12 cellular contexts compared by ENCODE assay signal in genomic region chr3:156750874-156751245, GRCh38.
DNase-seq lines count a peak whose midpoint lies in the region; ATAC-seq, FAIRE-seq and TF ChIP-seq lines count a peak whose summit lies in the region.
"Had no signal": no experiment of that assay in that cellular context is flagged by ENCODE, and none has a peak within 500 bp of the region (broad histone marks: within the 10 kb centered on the region; RNA-seq: fewer than 3 reads in every experiment).

No MANE protein-coding gene starts in this region.

- H4K20me1 ChIP-seq in HepG2 (ENCODE audit: insufficient read depth, low read length): no peaks in the 10 kb centered on the region
- H4K20me1 ChIP-seq in astrocyte (ENCODE audit: insufficient read depth, low read length): no peaks in the 10 kb centered on the region

- FAIRE-seq in HepG2 (lab: Jason Lieb, UNC): no peak
- no peak for FAIRE-seq in astrocyte (lab: Jason Lieb, UNC)
- FAIRE-seq: colon had no signal

- no peak overlapping the region for H3K27ac ChIP-seq in HepG2 (ENCODE audit: extremely low read length, insufficient read depth, low read length)
- no peak overlapping the region for H3K27ac ChIP-seq in right lobe of liver
- H3K27ac ChIP-seq in astrocyte (ENCODE audit: low read depth, low read length): peak overlapping the region; percentile 92
- H3K27ac ChIP-seq in iPS-20b (ENCODE audit: low read length): peak overlapping the region; percentile 18
- H3K27ac ChIP-seq in vagina: peak overlapping the region; percentile 57
- H3K27ac ChIP-seq in CD4-positive, alpha-beta T cell (ENCODE audit: low read depth, low read length): no peak overlapping the region

- H3K4me1 ChIP-seq in HepG2 (ENCODE audit: insufficient read depth, low read length) (peaks cover 25% of the 10 kb centered on the region), right lobe of liver (no peaks in the 10 kb centered on the region), astrocyte (ENCODE audit: insufficient read depth, low read length) (peaks cover 29% of the 10 kb centered on the region), iPS-20b (ENCODE audit: insufficient read depth, low read length) (peaks cover 27% of the 10 kb centered on the region; the same call in 1 of the 2 replicates), vagina (peaks cover 23% of the 10 kb centered on the region)

- TF ChIP-seq EP300 in HepG2 (IDR thresholded peaks at IDR 0.05; ENCODE audit: low read depth in 2 of 2, low read length in 2 of 2) (no peak), HepG2 (CRISPR knock-in tag; IDR thresholded peaks at IDR 0.05; ENCODE audit: borderline replicate concordance) (no peak)

- intact Hi-C loops in HepG2 (cut with micrococcal nuclease; ENCODE audit: unreplicated experiment) (no loop called here), right lobe of liver (cut with DNase I) (no loop called here), vagina (cut with DNase I) (no loop called here)
- intact Hi-C loops in CD4-positive, alpha-beta T cell (cut with DNase I, micrococcal nuclease): no loop called here

- no peak for TF ChIP-seq RAD21 in HepG2 (CRISPR knock-in tag; IDR thresholded peaks at IDR 0.05)

- CTCF ChIA-PET in HepG2 (lab: Yijun Ruan, JAX; ENCODE audit: low intra/inter-chr PET ratio, low total read pairs): no interaction called here
- CTCF ChIA-PET in CD4-positive, alpha-beta T cell (lab: Charles Lee): interaction anchor here (0.7 kb wide), 1 partner anchor 376 kb away, joined by 3 read pairs; no protein-coding TSS in a partner anchor

- H2AFZ ChIP-seq in HepG2 (ENCODE audit: low read length) (no peak overlapping the region), astrocyte (ENCODE audit: low read depth, low read length) (peak overlapping the region; percentile 74)

- H3K4me2 ChIP-seq in HepG2 (ENCODE audit: low read depth, low read length) (peak overlapping the region; percentile 55; the same call in 1 of the 2 replicates), astrocyte (ENCODE audit: low read length) (peak overlapping the region; percentile 83)

- POLR2A ChIA-PET in HepG2 (lab: Yijun Ruan, JAX): no interaction called here
- POLR2A ChIA-PET in CD4-positive, alpha-beta T cell (lab: Charles Lee): no interaction called here

- no peaks in the 10 kb centered on the region for H3K27me3 Mint-ChIP-seq in astrocyte (ENCODE audit: low read depth, unreplicated experiment)
- peaks cover 22% of the 10 kb centered on the region for H3K27me3 Mint-ChIP-seq in CD4-positive, alpha-beta T cell

- H3K9ac ChIP-seq in HepG2 (ENCODE audit: insufficient read depth, low read depth, low read length) (no peak overlapping the region), astrocyte (ENCODE audit: low read length) (peak overlapping the region; percentile 83), iPS-20b (ENCODE audit: low read depth, low read length) (peak overlapping the region; percentile 32; the same call in 1 of the 2 replicates)

- no peaks in the 10 kb centered on the region for H3K79me2 ChIP-seq in HepG2 (ENCODE audit: insufficient read depth, low read length)
- no peaks in the 10 kb centered on the region for H3K79me2 ChIP-seq in astrocyte (ENCODE audit: insufficient read depth, low read length)

- H3K4me1 Mint-ChIP-seq in astrocyte (ENCODE audit: low read depth, unreplicated experiment): peaks cover 33% of the 10 kb centered on the region
- no peaks in the 10 kb centered on the region for H3K4me1 Mint-ChIP-seq in CD4-positive, alpha-beta T cell (ENCODE audit: low read depth)

- H3K36me3 ChIP-seq in HepG2 (replicated peaks in 1 of 2; ENCODE audit: control insufficient read depth in 1 of 2, insufficient read depth in 2 of 2, low read length in 2 of 2) (no peaks in the 10 kb centered on the region), right lobe of liver (no peaks in the 10 kb centered on the region), astrocyte (ENCODE audit: insufficient read depth, low read length) (no peaks in the 10 kb centered on the region), iPS-20b (ENCODE audit: insufficient read depth, low read depth, low read length) (no peaks in the 10 kb centered on the region), vagina (no peaks in the 10 kb centered on the region)

- H3K27me3 ChIP-seq in HepG2 (ENCODE audit: control insufficient read depth in 1 of 2, insufficient read depth in 2 of 2, low read length in 2 of 2): no peaks in the 10 kb centered on the region
- H3K27me3 ChIP-seq in right lobe of liver: no peaks in the 10 kb centered on the region
- H3K27me3 ChIP-seq in astrocyte (ENCODE audit: insufficient read depth, low read length): no peaks in the 10 kb centered on the region
- no peaks in the 10 kb centered on the region for H3K27me3 ChIP-seq in iPS-20b (ENCODE audit: insufficient read depth, low read length)
- no peaks in the 10 kb centered on the region for H3K27me3 ChIP-seq in vagina
- no peaks in the 10 kb centered on the region for H3K27me3 ChIP-seq in CD4-positive, alpha-beta T cell (ENCODE audit: control insufficient read depth, insufficient read depth, low read length)

- in situ Hi-C loops in HepG2 (cut with HindIII; ENCODE audit: extremely low pct_ligation_motif_present, low pct_unique_long_range_greater_than_20kb): no loop called here

- peak overlapping the region; percentile 98 for H3K27ac Mint-ChIP-seq in astrocyte (ENCODE audit: unreplicated experiment)
- H3K27ac Mint-ChIP-seq in CD4-positive, alpha-beta T cell: no peak overlapping the region
- H3K27ac Mint-ChIP-seq: activated T-cell treated with anti-CD3 and anti-CD28 coated beads, Interleukin-2, amount 50 U/mL, for 72 hours had no signal

- no peak overlapping the region for H3K4me3 Mint-ChIP-seq in astrocyte (ENCODE audit: unreplicated experiment)
- no peak overlapping the region for H3K4me3 Mint-ChIP-seq in CD4-positive, alpha-beta T cell
- H3K4me3 Mint-ChIP-seq: activated T-cell treated with anti-CD3 and anti-CD28 coated beads, Interleukin-2, amount 50 U/mL, for 72 hours had no signal

- H3K36me3 Mint-ChIP-seq in astrocyte (ENCODE audit: low read depth, unreplicated experiment): peaks cover 5% of the 10 kb centered on the region
- no peaks in the 10 kb centered on the region for H3K36me3 Mint-ChIP-seq in CD4-positive, alpha-beta T cell (ENCODE audit: low read depth)

- H3K9me3 ChIP-seq in HepG2 (ENCODE audit: low read length) (peaks cover 12% of the 10 kb centered on the region; the same call in 1 of the 2 replicates), right lobe of liver (no peaks in the 10 kb centered on the region), astrocyte (ENCODE audit: insufficient read depth, low read depth, low read length) (peaks cover 4% of the 10 kb centered on the region), iPS-20b (ENCODE audit: insufficient read depth, low read depth, low read length) (no peaks in the 10 kb centered on the region), vagina (no peaks in the 10 kb centered on the region)
- H3K9me3 ChIP-seq in CD4-positive, alpha-beta T cell (ENCODE audit: control insufficient read depth, low read length): no peaks in the 10 kb centered on the region

- peaks cover 6% of the 10 kb centered on the region for H3K9me3 Mint-ChIP-seq in astrocyte (ENCODE audit: unreplicated experiment)
- H3K9me3 Mint-ChIP-seq in CD4-positive, alpha-beta T cell: no peaks in the 10 kb centered on the region

- BruUV-seq in HepG2 (replicated peaks; lab: Mats Ljungman, UMichigan): no TSS peak

- TF ChIP-seq CTCF in HepG2 (CRISPR knock-in tag; IDR thresholded peaks at IDR 0.05) (no peak), right lobe of liver (IDR thresholded peaks at IDR 0.05) (no peak), astrocyte (IDR thresholded peaks at IDR 0.05; ENCODE audit: insufficient read depth, low read depth, low read length) (no peak), vagina (IDR thresholded peaks at IDR 0.05) (no peak)
- TF ChIP-seq CTCF in CD4-positive, alpha-beta T cell (IDR thresholded peaks at IDR 0.05): no peak

- DNase-seq in HepG2 (ENCODE audit: low spot score) (no peak), right lobe of liver (no peak), astrocyte (ENCODE audit: low read depth) (peak; percentile 72), vagina (ENCODE audit: extremely low spot score in 2 of 2) (no peak), activated gamma-delta T cell treated with Interleukin-2 at 50 U/mL for 16 hours (no peak), retina (no peak)
- DNase-seq in CD4-positive, alpha-beta T cell: no peak
- DNase-seq: activated T-cell treated with anti-CD3 and anti-CD28 coated beads, Interleukin-2, amount 50 U/mL, for 72 hours; KG1; NCI-H774 had no signal

- H3K4me3 ChIP-seq in HepG2 (replicated peaks in 1 of 3; ENCODE audit: insufficient read depth in 1 of 3, low read depth in 2 of 3, low read length in 3 of 3) (no peak overlapping the region; a peak in 1 of 6 replicates), right lobe of liver (no peak overlapping the region), astrocyte (ENCODE audit: insufficient read depth, low read depth, low read length) (peak overlapping the region; percentile 40), iPS-20b (ENCODE audit: low read length) (peak overlapping the region; percentile 47), vagina (no peak overlapping the region)

- TF ChIP-seq POLR2A in HepG2 (IDR thresholded peaks at IDR 0.05; ENCODE audit: insufficient read depth in 1 of 2, low read depth in 2 of 2, low read length in 2 of 2) (no peak), right lobe of liver (IDR thresholded peaks at IDR 0.05) (no peak), vagina (IDR thresholded peaks at IDR 0.05) (no peak)

- 68% methylated on average over 4 of the region's 4 CpGs for WGBS in HepG2 (ENCODE audit: low lambda C conversion rate)
- WGBS in right lobe of liver (ENCODE audit: insufficient coverage, low coverage, low lambda C conversion rate, missing lambda C conversion rate): 83% methylated on average over 2 of the region's 4 CpGs

- ATAC-seq in HepG2 (no peak), right lobe of liver (no peak)
- no peak for ATAC-seq in CD4-positive, alpha-beta T cell (ENCODE audit: poor library complexity)
- ATAC-seq: activated T-cell treated with anti-CD3 and anti-CD28 coated beads, Interleukin-2, amount 50 U/mL, for 72 hours had no signal

TF ChIP-seq in HepG2, 621 proteins besides CTCF, POLR2A, EP300 and RAD21:
- TF ChIP-seq ZNF761 (CRISPR knock-in tag; conservative IDR thresholded peaks at IDR 0.05): no peak

Comparison
In these comparisons a context has a peak if more than half of its experiments do, and no peak if none do; other contexts are left out.
1. H3K27ac ChIP-seq: peak in astrocyte (single experiment), iPS-20b (single experiment) and vagina (single experiment); none in HepG2 (single experiment), right lobe of liver (0 of 3) and CD4-positive, alpha-beta T cell (single experiment).
2. H3K4me3 ChIP-seq: peak in astrocyte (single experiment) and iPS-20b (single experiment); none in HepG2 (0 of 3), right lobe of liver (0 of 3) and vagina (0 of 2).